1 cellular context compared by ENCODE assay signal in genomic region chr2:222859786-222860726, GRCh38.
TF ChIP-seq lines count a peak whose summit lies in the region.

No MANE protein-coding gene starts in this region.

TF ChIP-seq in HepG2, 621 proteins besides CTCF, POLR2A, EP300 and RAD21 (continued from another document and continues in another):
- TF ChIP-seq CBFB (CRISPR knock-in tag; IDR thresholded peaks at IDR 0.05) (no peak), NFKB2 (CRISPR knock-in tag; IDR thresholded peaks at IDR 0.05; ENCODE audit: borderline replicate concordance) (no peak), E2F1 (CRISPR knock-in tag; IDR thresholded peaks at IDR 0.05) (no peak; the same call in 1 of the 2 replicates), YEATS2 (CRISPR knock-in tag; IDR thresholded peaks at IDR 0.05; ENCODE audit: borderline replicate concordance) (no peak), FIP1L1 (IDR thresholded peaks at IDR 0.05; ENCODE audit: borderline replicate concordance, insufficient read depth, low read depth, low read length) (no peak), CC2D1A (CRISPR knock-in tag; IDR thresholded peaks at IDR 0.05) (0 out of 2 replicates have a peak, but pooled peaks have one; percentile 36), ZNF510 (CRISPR knock-in tag; IDR thresholded peaks at IDR 0.05; ENCODE audit: low read depth) (no peak; the same call in 1 of the 2 replicates), ETV6 (CRISPR knock-in tag; conservative IDR thresholded peaks at IDR 0.05) (0 out of 2 replicates have a peak, but pooled peaks have one; percentile 16), RFX5 (IDR thresholded peaks at IDR 0.05; ENCODE audit: low read depth, low read length) (no peak), ZNF619 (CRISPR knock-in tag; IDR thresholded peaks at IDR 0.05) (no peak), CERS6 (CRISPR knock-in tag; IDR thresholded peaks at IDR 0.05) (no peak), REST (IDR thresholded peaks at IDR 0.05; ENCODE audit: borderline replicate concordance in 1 of 2, low read depth in 1 of 2, low read length in 2 of 2) (peak in 1 of 2 experiments; percentile 43; a peak in 1 of 4 replicates), ZNF747 (CRISPR knock-in tag; IDR thresholded peaks at IDR 0.05; ENCODE audit: borderline replicate concordance) (no peak), ZBED4 (CRISPR knock-in tag; IDR thresholded peaks at IDR 0.05; ENCODE audit: borderline replicate concordance) (no peak), ZNF710 (CRISPR knock-in tag; IDR thresholded peaks at IDR 0.05; ENCODE audit: borderline replicate concordance) (no peak), ARID2 (CRISPR knock-in tag; IDR thresholded peaks at IDR 0.05; ENCODE audit: borderline replicate concordance) (no peak), ZNF850 (CRISPR knock-in tag; conservative IDR thresholded peaks at IDR 0.05) (no peak), TRIM24 (CRISPR knock-in tag; IDR thresholded peaks at IDR 0.05) (no peak), ZNF276 (CRISPR knock-in tag; IDR thresholded peaks at IDR 0.05; ENCODE audit: low read depth) (no peak), ZC3H13 (CRISPR knock-in tag; IDR thresholded peaks at IDR 0.05) (no peak), SAFB2 (CRISPR knock-in tag; IDR thresholded peaks at IDR 0.05; ENCODE audit: borderline replicate concordance, low read depth) (no peak), NR2F6 (IDR thresholded peaks at IDR 0.05) (0 out of 2 replicates have a peak, but pooled peaks have one; percentile 16), NR2F6 (CRISPR knock-in tag; IDR thresholded peaks at IDR 0.05) (no peak), ZNF644 (CRISPR knock-in tag; IDR thresholded peaks at IDR 0.05; ENCODE audit: low read depth) (0 out of 2 replicates have a peak, but pooled peaks have one; percentile 15), ZNF431 (CRISPR knock-in tag; IDR thresholded peaks at IDR 0.05; ENCODE audit: borderline replicate concordance, low read depth) (no peak), RERE (CRISPR knock-in tag; IDR thresholded peaks at IDR 0.05; ENCODE audit: low read depth) (no peak), TARDBP (CRISPR knock-in tag; IDR thresholded peaks at IDR 0.05) (no peak), GATA4 (IDR thresholded peaks at IDR 0.05; ENCODE audit: borderline replicate concordance, low read depth) (no peak), ZBTB4 (CRISPR knock-in tag; IDR thresholded peaks at IDR 0.05; ENCODE audit: borderline replicate concordance) (no peak), PITX1 (CRISPR knock-in tag; IDR thresholded peaks at IDR 0.05) (no peak), ELF1 (CRISPR knock-in tag; IDR thresholded peaks at IDR 0.05) (peak; percentile 44; the same call in 1 of the 2 replicates)
